ENCODE assay signal across 24 cellular contexts in genomic region chr1:97567000-97567749, GRCh38.
DNase-seq lines count a peak whose midpoint lies in the region; ATAC-seq and TF ChIP-seq lines count a peak whose summit lies in the region.
"Had no signal": no experiment of that assay in that cellular context is flagged by ENCODE, and none has a peak within 500 bp of the region (broad histone marks: within the 10 kb centered on the region; RNA-seq: fewer than 3 reads in every experiment).

No MANE protein-coding gene starts in this region.

- H3K27ac Mint-ChIP-seq in progenitor cell of endocrine pancreas = peak overlapping the region; percentile 20
- H3K27ac Mint-ChIP-seq: CD4-positive, alpha-beta T cell; HFFc6; IgD-negative memory B cell had no signal

- no peak overlapping the region for H3K4me3 ChIP-seq in IMR-90 (ENCODE audit: insufficient read depth, low read depth, low read length)
- no peak overlapping the region for H3K4me3 ChIP-seq in choroid plexus epithelial cell (ENCODE audit: low read depth, low read length)
- H3K4me3 ChIP-seq: BLaER1, Peyer's patch had no signal

- no peaks in the 10 kb centered on the region for H3K4me1 ChIP-seq in IMR-90 (ENCODE audit: control insufficient read depth, insufficient read depth, low read length)
- H3K4me1 ChIP-seq: BLaER1, Peyer's patch had no signal

- H2BK20ac ChIP-seq in IMR-90 (ENCODE audit: low read depth, low read length) = no peak overlapping the region

- no peak overlapping the region for H4K91ac ChIP-seq in IMR-90 (ENCODE audit: insufficient read depth, low read depth, low read length)

- TF ChIP-seq RAD21 in IMR-90 (IDR thresholded peaks at IDR 0.05; ENCODE audit: low read length) = no peak

- in situ Hi-C loops in IMR-90 (cut with MboI; ENCODE audit: low sequenced_read_pairs) = no loop called here

- no peak overlapping the region for H3K4me3 Mint-ChIP-seq in progenitor cell of endocrine pancreas (ENCODE audit: low read depth)
- H3K4me3 Mint-ChIP-seq: CD4-positive, alpha-beta T cell; HFFc6; IgD-negative memory B cell had no signal

- no TSS peak for BruUV-seq in IMR-90 (replicated peaks; lab: Mats Ljungman, UMichigan)

- WGBS in IMR-90 (ENCODE audit: extremely low coverage in 2 of 2, insufficient read length in 1 of 2), 2 experiments = no CpG with 5 or more reads among the region's 4 CpGs

- H3K9me3 Mint-ChIP-seq in progenitor cell of endocrine pancreas (ENCODE audit: low read depth) = no peaks in the 10 kb centered on the region
- H3K9me3 Mint-ChIP-seq: CD4-positive, alpha-beta T cell; HFFc6 had no signal

- no peaks in the 10 kb centered on the region for H3K27me3 ChIP-seq in IMR-90 (ENCODE audit: control insufficient read depth, insufficient read depth, low read length)
- H3K27me3 ChIP-seq: BLaER1, Peyer's patch had no signal

- ATAC-seq in IMR-90 (ENCODE audit: low read depth) (0 out of 2 replicates have a peak, but pooled peaks have one; percentile 21), HG03175 (IDR thresholded peaks at IDR 0.05; ENCODE audit: unreplicated experiment) (no peak), HG02840 (IDR thresholded peaks at IDR 0.05; ENCODE audit: low FRiP score, unreplicated experiment) (no peak), HG03025 (IDR thresholded peaks at IDR 0.05; ENCODE audit: low FRiP score, unreplicated experiment) (no peak)
- ATAC-seq: SK-N-SH treated with all-trans-retinoic acid at 6 μM for 48 hours had no signal

- no peak overlapping the region for H3K4me2 ChIP-seq in IMR-90 (ENCODE audit: low read depth, low read length)
- H3K4me2 ChIP-seq: BLaER1 had no signal

- POLR2A ChIA-PET in IMR-90 (lab: Charles Lee; ENCODE audit: unreplicated experiment) = no interaction called here

- no peak overlapping the region for H2AFZ ChIP-seq in IMR-90 (replicated peaks; ENCODE audit: low read length, poor library complexity)

- dilution Hi-C loops in IMR-90 (cut with HindIII; ENCODE audit: low sequenced_read_pairs, unreplicated experiment) = no loop called here

- H2BK120ac ChIP-seq in IMR-90 (ENCODE audit: low read depth, low read length) = no peak overlapping the region

- CTCF ChIA-PET in IMR-90 (lab: Yijun Ruan, JAX) = no interaction called here

- H3K56ac ChIP-seq in IMR-90 (ENCODE audit: extremely low read depth, insufficient read depth, low read length) = no peak overlapping the region

- no peak for TF ChIP-seq CTCF in IMR-90 (conservative IDR thresholded peaks at IDR 0.05; ENCODE audit: low read depth, low read length)
- no peak for TF ChIP-seq CTCF in choroid plexus epithelial cell (conservative IDR thresholded peaks at IDR 0.05; ENCODE audit: low read depth, low read length)
- TF ChIP-seq CTCF in progenitor cell of endocrine pancreas (IDR thresholded peaks at IDR 0.05; ENCODE audit: unreplicated experiment) = no peak

- H3K9ac ChIP-seq in IMR-90 (ENCODE audit: low read depth, low read length) = no peak overlapping the region
- H3K9ac ChIP-seq: BLaER1 had no signal

- H3K4me1 Mint-ChIP-seq in progenitor cell of endocrine pancreas (ENCODE audit: low read depth) = peaks cover 6% of the 10 kb centered on the region
- H3K4me1 Mint-ChIP-seq: IgD-negative memory B cell had no signal

- no peak overlapping the region for H4K8ac ChIP-seq in IMR-90 (ENCODE audit: low read depth in 2 of 2, low read length in 2 of 2)

- 0 out of 2 replicates have a peak overlapping the region, but pooled peaks have one; percentile 56 for H3K14ac ChIP-seq in IMR-90 (replicated peaks; ENCODE audit: low read depth, low read length)

- TF ChIP-seq POLR2A in IMR-90 (IDR thresholded peaks at IDR 0.05; ENCODE audit: low read depth, low read length) = no peak

- no peak overlapping the region for H3K18ac ChIP-seq in IMR-90 (ENCODE audit: low read depth, low read length)

- H3K36me3 Mint-ChIP-seq in progenitor cell of endocrine pancreas (ENCODE audit: insufficient read depth) = no peaks in the 10 kb centered on the region
- H3K36me3 Mint-ChIP-seq: IgD-negative memory B cell had no signal

- H3K27me3 Mint-ChIP-seq in progenitor cell of endocrine pancreas = no peaks in the 10 kb centered on the region
- H3K27me3 Mint-ChIP-seq: CD4-positive, alpha-beta T cell; IgD-negative memory B cell had no signal

- no peak overlapping the region for H2AK9ac ChIP-seq in IMR-90 (replicated peaks; ENCODE audit: low read depth, low read length, poor library complexity)

- H3K4ac ChIP-seq in IMR-90 (ENCODE audit: low read depth, low read length) = peak overlapping the region; percentile 56; the same call in 1 of the 2 replicates

- H3K79me1 ChIP-seq in IMR-90 (ENCODE audit: low read depth in 1 of 2, low read length in 2 of 2) = no peaks in the 10 kb centered on the region

- H3K36me3 ChIP-seq in IMR-90 (ENCODE audit: control insufficient read depth, insufficient read depth, low read length) = no peaks in the 10 kb centered on the region
- H3K36me3 ChIP-seq: BLaER1, Peyer's patch had no signal

- H2AK5ac ChIP-seq in IMR-90 (ENCODE audit: low read depth, low read length) = no peak overlapping the region

- no peak overlapping the region for H3K27ac ChIP-seq in IMR-90 (ENCODE audit: insufficient read depth, low read length)
- H3K27ac ChIP-seq: BLaER1, Peyer's patch had no signal

- H2BK5ac ChIP-seq in IMR-90 (ENCODE audit: low read depth, low read length, poor library complexity, severe bottlenecking) = no peak overlapping the region

- H2BK15ac ChIP-seq in IMR-90 (ENCODE audit: low read depth, low read length) = no peak overlapping the region

- no peak overlapping the region for H3K23ac ChIP-seq in IMR-90 (ENCODE audit: low read depth, low read length)

- no peaks in the 10 kb centered on the region for H4K20me1 ChIP-seq in IMR-90 (ENCODE audit: insufficient read depth, low read length)
- H4K20me1 ChIP-seq: BLaER1 had no signal

- H4K5ac ChIP-seq in IMR-90 (ENCODE audit: low read depth, low read length) = no peak overlapping the region

- H3K9me3 ChIP-seq in IMR-90 (ENCODE audit: control insufficient read depth, insufficient read depth, low read length) = no peaks in the 10 kb centered on the region
- H3K9me3 ChIP-seq: BLaER1, Peyer's patch had no signal

- intact Hi-C loops in IMR-90 (cut with micrococcal nuclease) = no loop called here

- peak; percentile 48 for DNase-seq in IMR-90
- DNase-seq in choroid plexus epithelial cell (ENCODE audit: low read depth) = peak; percentile 23
- peak; percentile 4 for DNase-seq in kidney glomerular epithelial cell (lab: John Stamatoyannopoulos, UW)
- DNase-seq in progenitor cell of endocrine pancreas (ENCODE audit: low spot score, unreplicated experiment) = no peak
- DNase-seq: ACHN; CD4-positive, alpha-beta T cell; COR-L47; DMS79 treated with DMSO at 0.1 percent for 48 hours; H7; HFFc6; MV-4-11; NCI-H1105 treated with DMSO at 0.1 percent for 48 hours; NCI-H187; NCI-H2107; NCI-H446 treated with DMSO at 0.1 percent for 48 hours; NCI-H748 treated with DMSO at 0.1 percent for 48 hours; NK-92 treated with Interleukin-12 subunit alpha and Interleukin-12 subunit beta, amount 100 ng/mL, for 24 hours; Peyer's patch had no signal

- H3K9me1 ChIP-seq in IMR-90 (ENCODE audit: insufficient read depth, low read length) = no peaks in the 10 kb centered on the region

TF ChIP-seq in IMR-90, 13 proteins besides CTCF, POLR2A, EP300 and RAD21:
- TF ChIP-seq CHD1 (IDR thresholded peaks at IDR 0.05; ENCODE audit: low read depth, low read length) (no peak), CEBPB (IDR thresholded peaks at IDR 0.05; ENCODE audit: low read depth, low read length) (0 out of 2 replicates have a peak, but pooled peaks have one; percentile 23)
